Comparison of ENCODE assay signal across 13 cellular contexts in the genomic region with DNA sequence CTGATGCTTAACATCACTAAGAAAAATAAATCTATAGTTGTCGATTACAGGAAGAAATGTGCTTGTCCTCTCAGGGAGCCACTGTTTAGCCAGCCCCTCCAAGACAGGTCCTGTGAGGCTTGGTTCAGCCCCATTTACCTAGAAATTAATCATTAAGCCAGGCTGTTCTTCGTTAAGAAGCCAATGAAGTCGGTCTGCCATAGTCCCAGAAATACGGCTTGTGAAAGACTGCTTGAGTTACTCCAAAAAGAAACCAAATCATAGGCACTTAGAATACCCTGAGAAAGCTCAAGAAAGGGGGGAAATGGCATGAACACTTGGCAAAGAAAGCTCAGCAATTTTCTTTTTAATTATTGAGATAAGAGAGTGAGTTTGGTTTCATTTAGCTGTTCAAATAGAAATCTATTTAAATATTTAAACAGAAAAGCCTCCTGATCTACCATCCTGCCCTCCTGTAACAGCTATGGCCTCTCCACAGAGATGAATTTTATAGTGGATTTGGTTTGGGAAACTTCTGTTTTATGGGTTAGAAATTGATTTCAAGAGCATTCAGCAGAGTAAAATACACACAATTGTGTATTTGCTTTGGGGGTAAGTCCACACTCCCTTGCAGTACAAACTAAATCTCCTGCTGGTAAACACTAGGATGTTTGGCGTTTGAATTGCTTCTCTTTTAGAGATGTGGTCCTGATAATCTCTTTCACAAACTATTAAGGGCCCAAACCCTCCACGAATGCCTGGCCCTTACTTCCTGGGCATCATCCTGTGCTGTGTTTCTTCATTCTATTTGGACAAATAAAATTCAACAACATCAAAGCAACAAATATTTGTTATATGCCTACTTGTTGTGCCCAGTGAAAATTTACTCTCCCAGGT.
DNase-seq lines count a peak whose midpoint lies in the region; ATAC-seq and TF ChIP-seq lines count a peak whose summit lies in the region.
"Had no signal": no experiment of that assay in that cellular context is flagged by ENCODE, and none has a peak within 500 bp of the region (broad histone marks: within the 10 kb centered on the region; RNA-seq: fewer than 3 reads in every experiment).

No MANE protein-coding gene starts in this region.

- TF ChIP-seq CTCF in 22Rv1 (IDR thresholded peaks at IDR 0.05), result no peak
- TF ChIP-seq CTCF in lower lobe of right lung (IDR thresholded peaks at IDR 0.05), result no peak
- TF ChIP-seq CTCF in brain microvascular endothelial cell (IDR thresholded peaks at IDR 0.05; ENCODE audit: low read depth, low read length, missing control alignments), result no peak
- no peak for TF ChIP-seq CTCF in foreskin keratinocyte (conservative IDR thresholded peaks at IDR 0.05)

- no peaks in the 10 kb centered on the region for H3K4me1 Mint-ChIP-seq in T-cell
- H3K4me1 Mint-ChIP-seq in activated T-helper 2 cell treated with anti-CD3 and anti-CD28 coated beads, Interferon-gamma antibody, Interleukin-2, Interleukin-4, amounts not matched to agents 10 μg/mL and 5 μg/mL and 100 μg/mL, durations not matched to agents 14 hours and 24 hours and 36 hours (ENCODE audit: low read depth), result no peaks in the 10 kb centered on the region

- H3K4me3 ChIP-seq in lower lobe of right lung (no peak overlapping the region), brain microvascular endothelial cell (ENCODE audit: low read depth, low read length) (no peak overlapping the region)

- DNase-seq in NCI-H1092 treated with DMSO at 0.1 percent for 48 hours (lab: John Stamatoyannopoulos, UW) (peak; percentile 81), caudate nucleus (lab: John Stamatoyannopoulos, UW) (no peak), lower lobe of right lung (no peak), T-cell (no peak), brain microvascular endothelial cell (no peak), foreskin keratinocyte (no peak)
- DNase-seq in activated T-helper 2 cell treated with anti-CD3 and anti-CD28 coated beads, Interferon-gamma antibody, Interleukin-2, Interleukin-4, amounts not matched to agents 10 μg/mL and 5 μg/mL and 100 μg/mL, durations not matched to agents 14 hours and 24 hours and 36 hours (ENCODE audit: low spot score), result no peak
- DNase-seq: activated CD4-positive, alpha-beta memory T cell treated with anti-CD3 and anti-CD28 coated beads for 36 hours; activated gamma-delta T cell treated with Interleukin-2 at 50 U/mL for 16 hours; effector memory CD8-positive, alpha-beta T cell; NCI-H1694 treated with DMSO at 0.1 percent for 48 hours; nephron progenitor cell had no signal

- no peaks in the 10 kb centered on the region for H3K36me3 Mint-ChIP-seq in T-cell
- H3K36me3 Mint-ChIP-seq in activated T-helper 2 cell treated with anti-CD3 and anti-CD28 coated beads, Interferon-gamma antibody, Interleukin-2, Interleukin-4, amounts not matched to agents 10 μg/mL and 5 μg/mL and 100 μg/mL, durations not matched to agents 14 hours and 24 hours and 36 hours (ENCODE audit: low read depth), result no peaks in the 10 kb centered on the region
- H3K36me3 Mint-ChIP-seq: activated CD4-positive, alpha-beta memory T cell treated with anti-CD3 and anti-CD28 coated beads for 36 hours had no signal

- no peak overlapping the region for H3K27ac Mint-ChIP-seq in T-cell
- H3K27ac Mint-ChIP-seq in activated T-helper 2 cell treated with anti-CD3 and anti-CD28 coated beads, Interferon-gamma antibody, Interleukin-2, Interleukin-4, amounts not matched to agents 10 μg/mL and 5 μg/mL and 100 μg/mL, durations not matched to agents 14 hours and 24 hours and 36 hours, result no peak overlapping the region
- H3K27ac Mint-ChIP-seq: activated CD4-positive, alpha-beta memory T cell treated with anti-CD3 and anti-CD28 coated beads for 36 hours; effector memory CD8-positive, alpha-beta T cell had no signal

- peaks cover 21% of the 10 kb centered on the region for H3K4me1 ChIP-seq in lower lobe of right lung
- H3K4me1 ChIP-seq in foreskin keratinocyte, result no peaks in the 10 kb centered on the region

- H3K9me3 ChIP-seq in lower lobe of right lung, result no peaks in the 10 kb centered on the region

- H3K27me3 Mint-ChIP-seq in T-cell, result peaks cover 4 to 8% of the 10 kb centered on the region in 2 donors
- no peaks in the 10 kb centered on the region for H3K27me3 Mint-ChIP-seq in activated T-helper 2 cell treated with anti-CD3 and anti-CD28 coated beads, Interferon-gamma antibody, Interleukin-2, Interleukin-4, amounts not matched to agents 10 μg/mL and 5 μg/mL and 100 μg/mL, durations not matched to agents 14 hours and 24 hours and 36 hours (ENCODE audit: low read depth)

- CTCF ChIA-PET in T-cell (lab: Charles Lee), result interaction anchor here (0.6 to 3.8 kb wide), 11 partner anchors 8 to 980 kb away, joined by 3 to 26 read pairs (median 6); no protein-coding TSS in a partner anchor

- H3K9me3 Mint-ChIP-seq in T-cell, result no peaks in the 10 kb centered on the region
- no peaks in the 10 kb centered on the region for H3K9me3 Mint-ChIP-seq in activated T-helper 2 cell treated with anti-CD3 and anti-CD28 coated beads, Interferon-gamma antibody, Interleukin-2, Interleukin-4, amounts not matched to agents 10 μg/mL and 5 μg/mL and 100 μg/mL, durations not matched to agents 14 hours and 24 hours and 36 hours
- H3K9me3 Mint-ChIP-seq: activated CD4-positive, alpha-beta memory T cell treated with anti-CD3 and anti-CD28 coated beads for 36 hours; effector memory CD8-positive, alpha-beta T cell had no signal

- intact Hi-C loops in lower lobe of right lung (cut with DNase I), result loop anchor here (5.0 kb wide), 1 partner anchor 146 kb away; no protein-coding TSS in a partner anchor
- intact Hi-C loops in activated T-helper 2 cell treated with anti-CD3 and anti-CD28 coated beads, Interferon-gamma antibody, Interleukin-2, Interleukin-4, amounts not matched to agents 10 μg/mL and 5 μg/mL and 100 μg/mL, durations not matched to agents 14 hours and 24 hours and 36 hours (cut with micrococcal nuclease), result no loop called here

- POLR2A ChIA-PET in T-cell (lab: Charles Lee), result interaction anchor here in 1 of 2 donors (0.5 kb wide), 1 partner anchor 455 kb away, joined by 3 read pairs; no protein-coding TSS in a partner anchor

- H3K27me3 ChIP-seq in lower lobe of right lung (ENCODE audit: low read depth), result no peaks in the 10 kb centered on the region
- H3K27me3 ChIP-seq in brain microvascular endothelial cell (replicated peaks), result no peaks in the 10 kb centered on the region
- peaks cover 4% of the 10 kb centered on the region for H3K27me3 ChIP-seq in foreskin keratinocyte

- H3K36me3 ChIP-seq in lower lobe of right lung (no peaks in the 10 kb centered on the region), brain microvascular endothelial cell (replicated peaks) (no peaks in the 10 kb centered on the region)

- ATAC-seq in lower lobe of right lung, result peak; percentile 36 to 79
- ATAC-seq in T-cell (replicated peaks in 1 of 4), result no peak
- ATAC-seq in foreskin keratinocyte, result no peak
- ATAC-seq: effector memory CD8-positive, alpha-beta T cell had no signal

- H3K4me3 Mint-ChIP-seq in T-cell, result no peak overlapping the region
- H3K4me3 Mint-ChIP-seq in activated T-helper 2 cell treated with anti-CD3 and anti-CD28 coated beads, Interferon-gamma antibody, Interleukin-2, Interleukin-4, amounts not matched to agents 10 μg/mL and 5 μg/mL and 100 μg/mL, durations not matched to agents 14 hours and 24 hours and 36 hours (ENCODE audit: low read depth), result no peak overlapping the region
- H3K4me3 Mint-ChIP-seq: activated CD4-positive, alpha-beta memory T cell treated with anti-CD3 and anti-CD28 coated beads for 36 hours; effector memory CD8-positive, alpha-beta T cell; nephron progenitor cell had no signal

- in situ Hi-C loops in brain microvascular endothelial cell (cut with HindIII; ENCODE audit: low pct_ligation_motif_present, low sequenced_read_pairs), result no loop called here

- peak overlapping the region; percentile 97 for H3K27ac ChIP-seq in 22Rv1
- peak overlapping the region; percentile 2 for H3K27ac ChIP-seq in caudate nucleus (ENCODE audit: low read depth, low read length)
- peak overlapping the region; percentile 38 for H3K27ac ChIP-seq in lower lobe of right lung
- no peak overlapping the region for H3K27ac ChIP-seq in brain microvascular endothelial cell
- no peak overlapping the region for H3K27ac ChIP-seq in foreskin keratinocyte

Comparison
In these comparisons a context has a peak if more than half of its experiments do, and no peak if none do; other contexts are left out.
1. H3K27ac ChIP-seq: peak in 22Rv1 (single experiment), caudate nucleus (single experiment) and lower lobe of right lung (single experiment); none in brain microvascular endothelial cell (single experiment) and foreskin keratinocyte (single experiment).
2. ATAC-seq: peak in lower lobe of right lung (2 of 2); none in T-cell (0 of 4) and foreskin keratinocyte (single experiment).